ENCODE assay signal across 27 cellular contexts in the genomic region with DNA sequence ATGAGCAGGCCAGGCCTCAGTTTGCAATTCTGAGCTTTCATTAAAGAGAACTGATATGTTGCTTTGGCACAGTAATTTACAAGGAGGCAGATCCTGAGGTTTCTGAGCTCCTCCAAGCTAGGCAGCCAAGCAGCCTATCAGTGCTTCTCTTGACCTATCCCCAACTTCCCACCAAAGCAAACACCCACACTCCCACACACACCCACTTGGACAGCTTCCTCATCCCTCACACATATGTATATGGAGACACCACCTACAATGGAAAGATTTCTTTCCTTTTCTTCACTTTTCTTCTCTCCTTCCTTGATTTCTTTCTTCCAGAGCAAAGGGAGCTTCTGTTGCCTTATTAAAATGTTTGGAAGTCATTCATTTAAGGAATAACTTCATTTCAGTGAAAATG.
"Had no signal": no experiment of that assay in that cellular context is flagged by ENCODE, and none has a peak within 500 bp of the region (broad histone marks: within the 10 kb centered on the region; RNA-seq: fewer than 3 reads in every experiment).

No MANE protein-coding gene starts in this region.

- H3K4me3 Mint-ChIP-seq: stimulated activated effector memory CD8-positive, alpha-beta T cell treated with anti-CD3 and anti-CD28 coated beads, Interleukin-12 subunit alpha, Interleukin-12 subunit beta, amount 100 ng/mL, for 72 hours; stimulated activated memory B cell treated with anti-CD40 and anti-IgM and Interleukin-4, amounts not matched to agents 10 μg/mL and 1 μg/mL and 100 μg/mL, for 72 hours; stimulated activated naive B cell treated with anti-CD40 and anti-IgM and Interleukin-4, amounts not matched to agents 10 μg/mL and 1 μg/mL and 100 μg/mL, for 72 hours; stimulated activated naive CD8-positive, alpha-beta T cell treated with anti-CD3 and anti-CD28 coated beads, Interleukin-15, amount 100 ng/mL, for 72 hours; stimulated activated naive CD8-positive, alpha-beta T cell treated with anti-CD3 and anti-CD28 coated beads, Interleukin-15, Interleukin-2, amounts not matched to agents 100 ng/mL and 50 ng/mL, for 24 hours; type B pancreatic cell had no signal

- H3K27ac ChIP-seq: stomach, suprapubic skin, testis, thoracic aorta, thyroid gland, tibial artery, tibial nerve, transverse colon, upper lobe of left lung, upper lobe of right lung, uterus had no signal

- H3K4me1 ChIP-seq: suprapubic skin, testis, tibial nerve, transverse colon, upper lobe of left lung, upper lobe of right lung, uterus had no signal

- H3K36me3 ChIP-seq: stomach, suprapubic skin, thoracic aorta, thyroid gland, tibial artery, tibial nerve, transverse colon, upper lobe of left lung, upper lobe of right lung, uterus had no signal

- H3K27me3 ChIP-seq: stomach, suprapubic skin, testis, thyroid gland, tibial artery, tibial nerve, transverse colon, upper lobe of left lung, upper lobe of right lung, uterus had no signal

- H3K4me1 Mint-ChIP-seq: stimulated activated effector memory CD8-positive, alpha-beta T cell treated with anti-CD3 and anti-CD28 coated beads, Interleukin-12 subunit alpha, Interleukin-12 subunit beta, amount 100 ng/mL, for 72 hours; stimulated activated memory B cell treated with anti-CD40 and anti-IgM and Interleukin-4, amounts not matched to agents 10 μg/mL and 1 μg/mL and 100 μg/mL, for 72 hours; stimulated activated naive B cell treated with anti-CD40 and anti-IgM and Interleukin-4, amounts not matched to agents 10 μg/mL and 1 μg/mL and 100 μg/mL, for 72 hours; stimulated activated naive CD8-positive, alpha-beta T cell treated with anti-CD3 and anti-CD28 coated beads, Interleukin-15, amount 100 ng/mL, for 72 hours had no signal

- DNase-seq: stimulated activated CD4-positive, alpha-beta T cell treated with anti-CD3 and anti-CD28 coated beads, Interleukin-2, amount 100 ng/mL, for 48 hours; stimulated activated CD4-positive, alpha-beta T cell treated with anti-CD3 and anti-CD28 coated beads, Interleukin-4, amount 100 ng/mL, for 1 hour; stimulated activated CD4-positive, alpha-beta T cell treated with anti-CD3 and anti-CD28 coated beads, Interleukin-4, amount 100 ng/mL, for 24 hours; stimulated activated CD4-positive, alpha-beta T cell treated with anti-CD3 and anti-CD28 coated beads, Interleukin-4, amount 100 ng/mL, for 4 hours; stimulated activated CD8-positive, alpha-beta memory T cell treated with anti-CD3 and anti-CD28 coated beads, Interleukin-4, amount 100 ng/mL, for 48 hours; stimulated activated naive B cell treated with anti-CD40 and anti-IgM and Interleukin-4, amounts not matched to agents 10 μg/mL and 1 μg/mL and 100 μg/mL, for 72 hours; stimulated activated naive CD4-positive, alpha-beta T cell; stimulated activated naive CD4-positive, alpha-beta T cell treated with Interleukin-2 at 50 U/mL for 16 hours; stimulated activated naive CD8-positive, alpha-beta T cell treated with anti-CD3 and anti-CD28 coated beads, Interleukin-15, amount 100 ng/mL, for 72 hours; stimulated activated naive CD8-positive, alpha-beta T cell treated with anti-CD3 and anti-CD28 coated beads, Interleukin-15, Interleukin-2, amounts not matched to agents 100 U/mL and 50 U/mL, for 24 hours; stomach; substantia nigra; testis; thyroid gland; tibial artery; transverse colon; trophoblast cell; upper lobe of left lung; upper lobe of right lung; uterus had no signal

- H3K27me3 Mint-ChIP-seq: stimulated activated memory B cell treated with anti-CD40 and anti-IgM and Interleukin-4, amounts not matched to agents 10 μg/mL and 1 μg/mL and 100 μg/mL, for 72 hours; stimulated activated naive B cell treated with anti-CD40 and anti-IgM and Interleukin-4, amounts not matched to agents 10 μg/mL and 1 μg/mL and 100 μg/mL, for 72 hours; stimulated activated naive CD8-positive, alpha-beta T cell treated with anti-CD3 and anti-CD28 coated beads, Interleukin-15, amount 100 ng/mL, for 72 hours; stimulated activated naive CD8-positive, alpha-beta T cell treated with anti-CD3 and anti-CD28 coated beads, Interleukin-15, Interleukin-2, amounts not matched to agents 100 ng/mL and 50 ng/mL, for 24 hours; type B pancreatic cell had no signal

- H3K4me3 ChIP-seq: stomach, suprapubic skin, testis, thoracic aorta, thyroid gland, tibial artery, tibial nerve, transverse colon, upper lobe of left lung, upper lobe of right lung, uterus had no signal

- H3K36me3 Mint-ChIP-seq: stimulated activated effector memory CD8-positive, alpha-beta T cell treated with anti-CD3 and anti-CD28 coated beads, Interleukin-12 subunit alpha, Interleukin-12 subunit beta, amount 100 ng/mL, for 72 hours; stimulated activated memory B cell treated with anti-CD40 and anti-IgM and Interleukin-4, amounts not matched to agents 10 μg/mL and 1 μg/mL and 100 μg/mL, for 72 hours; stimulated activated naive B cell treated with anti-CD40 and anti-IgM and Interleukin-4, amounts not matched to agents 10 μg/mL and 1 μg/mL and 100 μg/mL, for 72 hours; type B pancreatic cell had no signal

- H3K9me3 Mint-ChIP-seq: stimulated activated naive CD8-positive, alpha-beta T cell treated with anti-CD3 and anti-CD28 coated beads, Interleukin-15, amount 100 ng/mL, for 72 hours had no signal

- H3K27ac Mint-ChIP-seq: stimulated activated effector memory CD8-positive, alpha-beta T cell treated with anti-CD3 and anti-CD28 coated beads, Interleukin-12 subunit alpha, Interleukin-12 subunit beta, amount 100 ng/mL, for 72 hours; stimulated activated memory B cell treated with anti-CD40 and anti-IgM and Interleukin-4, amounts not matched to agents 10 μg/mL and 1 μg/mL and 100 μg/mL, for 72 hours; stimulated activated naive B cell treated with anti-CD40 and anti-IgM and Interleukin-4, amounts not matched to agents 10 μg/mL and 1 μg/mL and 100 μg/mL, for 72 hours; stimulated activated naive CD8-positive, alpha-beta T cell treated with anti-CD3 and anti-CD28 coated beads, Interleukin-15, amount 100 ng/mL, for 72 hours; stimulated activated naive CD8-positive, alpha-beta T cell treated with anti-CD3 and anti-CD28 coated beads, Interleukin-15, Interleukin-2, amounts not matched to agents 100 ng/mL and 50 ng/mL, for 24 hours; type B pancreatic cell had no signal

- H3K9me3 ChIP-seq: stomach, suprapubic skin, testis, thoracic aorta, thyroid gland, tibial artery, tibial nerve, transverse colon, upper lobe of left lung, upper lobe of right lung, uterus had no signal

- ATAC-seq: stimulated activated effector memory CD8-positive, alpha-beta T cell treated with anti-CD3 and anti-CD28 coated beads, Interleukin-12 subunit alpha, Interleukin-12 subunit beta, amount 100 ng/mL, for 72 hours; stimulated activated memory B cell treated with anti-CD40 and anti-IgM and Interleukin-4, amounts not matched to agents 10 μg/mL and 1 μg/mL and 100 μg/mL, for 72 hours; stimulated activated naive B cell treated with anti-CD40 and anti-IgM and Interleukin-4, amounts not matched to agents 10 μg/mL and 1 μg/mL and 100 μg/mL, for 72 hours; stimulated activated naive CD8-positive, alpha-beta T cell treated with anti-CD3 and anti-CD28 coated beads, Interleukin-15, amount 100 ng/mL, for 72 hours; stimulated activated naive CD8-positive, alpha-beta T cell treated with anti-CD3 and anti-CD28 coated beads, Interleukin-15, Interleukin-2, amounts not matched to agents 100 U/mL and 50 U/mL, for 24 hours; upper lobe of right lung had no signal
